ENCODE assay signal across 34 cellular contexts in genomic region chr12:126196263-126196662, GRCh38.
"Had no signal": no experiment of that assay in that cellular context is flagged by ENCODE, and none has a peak within 500 bp of the region (broad histone marks: within the 10 kb centered on the region; RNA-seq: fewer than 3 reads in every experiment).

No MANE protein-coding gene starts in this region.

- H3K27ac ChIP-seq: KMS-11 had no signal

- H3K27me3 ChIP-seq: MG63 had no signal

- H3K4me3 ChIP-seq: MG63 had no signal

- DNase-seq: Karpas-422, Kasumi-1, KG1, MG63, MM.1S, MV-4-11, NCI-H1048, NCI-H1092, NCI-H1092 treated with DMSO at 0.1 percent for 48 hours, NCI-H1105, NCI-H1105 treated with DMSO at 0.1 percent for 48 hours, NCI-H1417, NCI-H1417 treated with DMSO at 0.1 percent for 48 hours, NCI-H1436, NCI-H1436 treated with DMSO at 0.1 percent for 48 hours, NCI-H146, NCI-H1694, NCI-H1694 treated with DMSO at 0.1 percent for 48 hours, NCI-H187, NCI-H187 treated with DMSO at 0.1 percent for 48 hours, NCI-H1930, NCI-H2029, NCI-H2029 treated with DMSO at 0.1 percent for 48 hours, NCI-H2081, NCI-H2081 treated with DMSO at 0.1 percent for 48 hours, NCI-H2107, NCI-H2171, NCI-H2171 treated with DMSO at 0.1 percent for 48 hours, NCI-H2227 treated with DMSO at 0.1 percent for 48 hours, NCI-H226, NCI-H345, NCI-H446, NCI-H446 treated with DMSO at 0.1 percent for 48 hours had no signal

- H3K36me3 ChIP-seq: MG63 had no signal

- H3K9ac ChIP-seq: KMS-11 had no signal

- H3K4me2 ChIP-seq: KMS-11 had no signal

- H3K9me3 ChIP-seq: MG63 had no signal
